19 cellular contexts compared by ENCODE assay signal in genomic region chr3:117202415-117202814, GRCh38.
"Had no signal": no experiment of that assay in that cellular context is flagged by ENCODE, and none has a peak within 500 bp of the region (broad histone marks: within the 10 kb centered on the region; RNA-seq: fewer than 3 reads in every experiment).

No MANE protein-coding gene starts in this region.

- H3K36me3 ChIP-seq: colonic mucosa, esophagus muscularis mucosa, lower lobe of right lung, pancreas, right lobe of liver, stomach, thyroid gland had no signal

- DNase-seq: colonic mucosa; effector memory CD4-positive, alpha-beta T cell; head of caudate nucleus; left ventricle myocardium superior; lower lobe of right lung; natural killer cell; occipital lobe; pancreas; right lobe of liver; stimulated activated CD4-positive, alpha-beta T cell treated with anti-CD3 and anti-CD28 coated beads, Interleukin-12 subunit alpha, Interleukin-12 subunit beta, amount 100 ng/mL, for 4 hours; stimulated activated CD4-positive, alpha-beta T cell treated with anti-CD3 and anti-CD28 coated beads, Interleukin-2, amount 100 ng/mL, for 24 hours; stimulated activated CD4-positive, alpha-beta T cell treated with anti-CD3 and anti-CD28 coated beads, Interleukin-4, amount 100 ng/mL, for 24 hours; stimulated activated naive CD4-positive, alpha-beta T cell treated with Interleukin-2 at 50 U/mL for 16 hours; stomach; thyroid gland; trophoblast cell had no signal

- ATAC-seq: left ventricle myocardium superior; lower lobe of right lung; natural killer cell; pancreas; right lobe of liver; stimulated activated effector memory CD8-positive, alpha-beta T cell treated with anti-CD3 and anti-CD28 coated beads, Interleukin-12 subunit alpha, Interleukin-12 subunit beta, amount 100 ng/mL, for 72 hours had no signal

- H3K4me3 ChIP-seq: colonic mucosa, esophagus muscularis mucosa, lower lobe of right lung, pancreas, right lobe of liver, smooth muscle cell, stomach, thyroid gland had no signal

- H3K4me2 ChIP-seq: smooth muscle cell had no signal

- H3K4me1 ChIP-seq: colonic mucosa, esophagus muscularis mucosa, lower lobe of right lung, pancreas, right lobe of liver, stomach, thyroid gland had no signal

- H3K27ac ChIP-seq: colonic mucosa, esophagus muscularis mucosa, lower lobe of right lung, pancreas, right lobe of liver, stomach, thyroid gland had no signal

- H3K27me3 ChIP-seq: colonic mucosa, esophagus muscularis mucosa, pancreas, right lobe of liver, stomach, thyroid gland had no signal

- H3K9me3 ChIP-seq: colonic mucosa, esophagus muscularis mucosa, lower lobe of right lung, pancreas, right lobe of liver, stomach, thyroid gland had no signal
